8 cellular contexts compared by ENCODE assay signal in genomic region chr1:229557913-229558414, GRCh38. TPM values are rescaled to one million over a fixed set of nuclear protein-coding genes. Genes with fewer than 3 reads are reported as not detected.
DNase-seq lines count a peak whose midpoint lies in the region; ATAC-seq and TF ChIP-seq lines count a peak whose summit lies in the region.

No MANE protein-coding gene starts in this region.

- intact Hi-C loops in left colon (cut with DNase I, micrococcal nuclease): loop anchor here in 1 of 2 donors (10.0 kb wide), 1 partner anchor 67 kb away; the partner anchor contains the start of genes TAF5L and URB2

- no peaks in the 10 kb centered on the region for H3K36me3 Mint-ChIP-seq in WTC11

- H3K9me3 Mint-ChIP-seq in WTC11: no peaks in the 10 kb centered on the region

- H3K27ac Mint-ChIP-seq in WTC11: no peak overlapping the region

- peak; percentile 34 for DNase-seq in EH (ENCODE audit: low read depth)
- DNase-seq in HPDE6-E6E7 (ENCODE audit: extremely low spot score): peak; percentile 25
- DNase-seq in WTC11 (ENCODE audit: low spot score): peak; percentile 41
- DNase-seq in cerebellum (ENCODE audit: low spot score): peak; percentile 41
- DNase-seq in left colon: peak in 1 of 2 donors; percentile 61
- DNase-seq in stimulated activated CD4-positive, alpha-beta T cell treated with anti-CD3 and anti-CD28 coated beads, Interleukin-2, amount 100 ng/mL, for 4 hours (ENCODE audit: low read depth): peak; percentile 9
- DNase-seq in NCI-H1694 (lab: John Stamatoyannopoulos, UW): no peak

- peaks cover 39% of the 10 kb centered on the region for H3K4me1 Mint-ChIP-seq in WTC11

- CTCF ChIA-PET in WTC11 (lab: Charles Lee): interaction anchor here (0.8 to 1.7 kb wide), 15 partner anchors 10 to 299 kb away, joined by 3 to 8 read pairs (median 5); no protein-coding TSS in a partner anchor

- H3K27me3 Mint-ChIP-seq in WTC11 (ENCODE audit: low read depth): peaks cover 7% of the 10 kb centered on the region; the same call in 1 of the 2 replicates

- TF ChIP-seq CTCF in WTC11 (IDR thresholded peaks at IDR 0.05): no peak

- POLR2A ChIA-PET in WTC11 (lab: Charles Lee): interaction anchor here (1.2 kb wide), 2 partner anchors 50 to 77 kb away, joined by 3 to 4 read pairs; partner anchors contain the start of gene NUP133

- peak overlapping the region; percentile 81 for H3K4me3 Mint-ChIP-seq in WTC11

- ATAC-seq in GM21381 (IDR thresholded peaks at IDR 0.05; ENCODE audit: unreplicated experiment): peak; percentile 32
- ATAC-seq in WTC11: peak; percentile 5
- ATAC-seq in left colon: peak; percentile 37

TF ChIP-seq in WTC11, 78 proteins besides CTCF, POLR2A, EP300 and RAD21:
- TF ChIP-seq FOXP4 (CRISPR knock-in tag; IDR thresholded peaks at IDR 0.05) (peak; percentile 17; the same call in 1 of the 2 replicates), ATF3 (CRISPR knock-in tag; conservative IDR thresholded peaks at IDR 0.05) (no peak), CREM (CRISPR knock-in tag; IDR thresholded peaks at IDR 0.05) (no peak), ARID4B (CRISPR knock-in tag; IDR thresholded peaks at IDR 0.05; ENCODE audit: borderline replicate concordance) (no peak), ATF6 (CRISPR knock-in tag; IDR thresholded peaks at IDR 0.05) (no peak), ZNF232 (CRISPR knock-in tag; IDR thresholded peaks at IDR 0.05) (no peak), ZNF671 (CRISPR knock-in tag; IDR thresholded peaks at IDR 0.05) (no peak), ZNF423 (CRISPR knock-in tag; IDR thresholded peaks at IDR 0.05) (peak; percentile 64; the same call in 1 of the 2 replicates), ZMAT4 (CRISPR knock-in tag; IDR thresholded peaks at IDR 0.05) (no peak), SOX15 (CRISPR knock-in tag; IDR thresholded peaks at IDR 0.05) (no peak), E2F1 (CRISPR knock-in tag; IDR thresholded peaks at IDR 0.05) (no peak)

RNA-seq across cellular contexts. Expression of gene ABCB10, which starts 0.5 kb away (rescaled TPM):
- total RNA-seq in WTC11 (2021): 9.2 to 11.0 TPM (median 11.0 TPM) in 3 replicates
- total RNA-seq in cerebellum: 17.4 TPM
- 10 to 100 TPM; 25.4 to 28.4 TPM for total RNA-seq in left colon

RNA-seq across cellular contexts. Expression of gene NUP133, which starts 49.8 kb away (rescaled TPM):
- 66.9 to 73.7 TPM (median 67.8 TPM) in 3 replicates for total RNA-seq in WTC11 (2021)
- total RNA-seq in cerebellum: 42.4 TPM
- 10 to 100 TPM; 18.5 to 23.0 TPM for total RNA-seq in left colon
